Comparison of ENCODE assay signal across 12 cellular contexts in the genomic region with DNA sequence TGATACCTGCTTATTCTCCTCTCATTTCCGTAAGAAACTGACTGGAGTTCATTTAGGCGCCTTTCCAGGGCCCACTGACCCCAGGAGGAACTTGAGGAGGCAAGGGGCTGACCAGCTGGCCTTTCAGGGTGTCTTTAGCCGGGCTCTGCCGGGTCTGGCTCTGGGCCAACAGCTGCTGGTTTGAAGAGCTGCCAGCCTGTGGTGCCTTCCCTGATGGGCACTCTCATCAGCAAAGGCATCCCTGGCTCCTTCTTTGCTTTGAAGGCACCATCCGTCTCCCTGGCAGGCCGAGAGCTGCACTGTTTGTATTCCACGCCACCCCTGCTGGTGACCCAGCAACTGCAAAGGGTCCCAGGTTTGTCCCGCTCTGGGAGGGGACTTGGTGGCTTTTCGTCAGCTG. TPM values are rescaled to one million over a fixed set of nuclear protein-coding genes. Genes with fewer than 3 reads are reported as not detected.
DNase-seq lines count a peak whose midpoint lies in the region; ATAC-seq and TF ChIP-seq lines count a peak whose summit lies in the region.
"Had no signal": no experiment of that assay in that cellular context is flagged by ENCODE, and none has a peak within 500 bp of the region (broad histone marks: within the 10 kb centered on the region; RNA-seq: fewer than 3 reads in every experiment).

No MANE protein-coding gene starts in this region.

- no peak for TF ChIP-seq POLR2A in transverse colon (IDR thresholded peaks at IDR 0.05)

- no peak for DNase-seq in Right ventricle myocardium inferior (ENCODE audit: missing footprints)
- DNase-seq in cardiac septum (ENCODE audit: low spot score) = no peak
- peak; percentile 76 for DNase-seq in NCI-H510A (lab: John Stamatoyannopoulos, UW)
- DNase-seq in left ventricle myocardium superior = peak; percentile 72
- DNase-seq in transverse colon = peak; percentile 49
- no peak for DNase-seq in NOMO-1 treated with DMSO at 0.1 percent for 48 hours (lab: John Stamatoyannopoulos, UW; ENCODE audit: unreplicated experiment)
- DNase-seq in germinal center (ENCODE audit: low spot score) = no peak
- DNase-seq: activated T-cell treated with anti-CD3 and anti-CD28 coated beads, Interleukin-2, amount 50 U/mL, for 4 hours; stimulated activated naive CD8-positive, alpha-beta T cell treated with anti-CD3 and anti-CD28 coated beads, Interleukin-15, amount 100 ng/mL, for 72 hours had no signal

- ATAC-seq in Right ventricle myocardium inferior (peak; percentile 42), left ventricle myocardium superior (peak; percentile 59), GM21447 (IDR thresholded peaks at IDR 0.05; ENCODE audit: unreplicated experiment) (no peak)
- ATAC-seq: activated T-cell treated with anti-CD3 and anti-CD28 coated beads, Interleukin-2, amount 50 U/mL, for 4 hours; stimulated activated naive CD8-positive, alpha-beta T cell treated with anti-CD3 and anti-CD28 coated beads, Interleukin-15, amount 100 ng/mL, for 72 hours had no signal

- WGBS in transverse colon (ENCODE audit: low coverage in 1 of 2), 2 donors = 39% methylated on average over 9 of the region's 9 CpGs; no CpG with 5 or more reads in 1 of the 2 donors

- H3K4me1 ChIP-seq in transverse colon = peaks cover 0 to 18% (median 0%) of the 10 kb centered on the region in 4 donors

- TF ChIP-seq EP300 in transverse colon (IDR thresholded peaks at IDR 0.05; ENCODE audit: low read depth) = no peak

- H3K36me3 ChIP-seq in transverse colon = no peaks in the 10 kb centered on the region
- H3K36me3 ChIP-seq: neural progenitor cell had no signal

- peaks cover 21% of the 10 kb centered on the region for H3K27me3 ChIP-seq in transverse colon
- H3K27me3 ChIP-seq: neural progenitor cell had no signal

- H3K4me3 ChIP-seq in transverse colon = no peak overlapping the region
- H3K4me3 ChIP-seq: neural progenitor cell had no signal

- intact Hi-C loops in Right ventricle myocardium inferior (cut with DNase I) = loop anchor here (5.0 kb wide), 1 partner anchor 79 kb away; no protein-coding TSS in a partner anchor
- intact Hi-C loops in cardiac septum (cut with DNase I) = no loop called here
- intact Hi-C loops in left ventricle myocardium superior (cut with micrococcal nuclease) = no loop called here
- intact Hi-C loops in transverse colon (cut with DNase I; ENCODE audit: low total_unique reads) = no loop called here

- TF ChIP-seq CTCF in transverse colon (IDR thresholded peaks at IDR 0.05) = no peak

- H3K27ac ChIP-seq in transverse colon = no peak overlapping the region
- H3K27ac ChIP-seq: neural progenitor cell had no signal

- H3K9me3 ChIP-seq in transverse colon = no peaks in the 10 kb centered on the region

- in situ Hi-C loops in transverse colon (cut with MboI; ENCODE audit: low pct_ligation_motif_present in 1 of 4, low pct_unique_long_range_greater_than_20kb in 1 of 4, low sequenced_read_pairs in 3 of 4) = no loop called here

RNA-seq across cellular contexts. Expression of a gene that starts 42.0 kb away (rescaled TPM):
- total RNA-seq in Right ventricle myocardium inferior = 2.3 TPM
- 0.86 TPM for total RNA-seq in cardiac septum
- total RNA-seq in left ventricle myocardium superior = 1.3 TPM
- total RNA-seq in transverse colon = 10 to 100 TPM in 1 of 4 donors, under 1 TPM in 2, not detected in 1; 0.16 to 35.4 (median 0.27) TPM
- total RNA-seq: endothelial cell of umbilical vein had no signal

Comparison
In these comparisons a context has a peak if more than half of its experiments do, and no peak if none do; other contexts are left out.
1. DNase-seq: peak in NCI-H510A (single experiment), left ventricle myocardium superior (single experiment) and transverse colon (single experiment); none in Right ventricle myocardium inferior (single experiment), cardiac septum (single experiment), NOMO-1 treated with DMSO at 0.1 percent for 48 hours (single experiment) and germinal center (single experiment).